18 cellular contexts compared by ENCODE assay signal in genomic region chr6:37558646-37559045, GRCh38.
"Had no signal": no experiment of that assay in that cellular context is flagged by ENCODE, and none has a peak within 500 bp of the region (broad histone marks: within the 10 kb centered on the region; RNA-seq: fewer than 3 reads in every experiment).

No MANE protein-coding gene starts in this region.

- H3K27me3 Mint-ChIP-seq: activated CD4-positive, alpha-beta memory T cell treated with anti-CD3 and anti-CD28 coated beads for 36 hours had no signal

- H3K27ac ChIP-seq: brain microvascular endothelial cell, coronary artery, gastrocnemius medialis, heart left ventricle, left ventricle myocardium inferior, pancreas, thyroid gland had no signal

- H3K27me3 ChIP-seq: brain microvascular endothelial cell, pancreas, thyroid gland had no signal

- H3K4me1 ChIP-seq: gastrocnemius medialis, left ventricle myocardium inferior, pancreas, thyroid gland had no signal

- H3K9me3 Mint-ChIP-seq: activated naive CD4-positive, alpha-beta T cell treated with anti-CD3 and anti-CD28 coated beads for 36 hours; activated naive CD8-positive, alpha-beta T cell treated with anti-CD3 and anti-CD28 coated beads, Interleukin-2, amount 50 U/mL, for 24 hours had no signal

- H3K27ac Mint-ChIP-seq: activated CD4-positive, alpha-beta memory T cell treated with anti-CD3 and anti-CD28 coated beads for 36 hours; activated naive CD4-positive, alpha-beta T cell treated with anti-CD3 and anti-CD28 coated beads for 36 hours; activated naive CD8-positive, alpha-beta T cell treated with anti-CD3 and anti-CD28 coated beads, Interleukin-2, amount 50 U/mL, for 24 hours had no signal

- H3K9me3 ChIP-seq: gastrocnemius medialis, left ventricle myocardium inferior, pancreas, thyroid gland had no signal

- H3K36me3 Mint-ChIP-seq: activated CD4-positive, alpha-beta memory T cell treated with anti-CD3 and anti-CD28 coated beads for 36 hours had no signal

- H3K4me3 Mint-ChIP-seq: activated CD4-positive, alpha-beta memory T cell treated with anti-CD3 and anti-CD28 coated beads for 36 hours; activated naive CD4-positive, alpha-beta T cell treated with anti-CD3 and anti-CD28 coated beads for 36 hours; activated naive CD8-positive, alpha-beta T cell treated with anti-CD3 and anti-CD28 coated beads, Interleukin-2, amount 50 U/mL, for 24 hours had no signal

- H3K36me3 ChIP-seq: brain microvascular endothelial cell, gastrocnemius medialis, heart left ventricle, left ventricle myocardium inferior, pancreas, thyroid gland had no signal

- H3K4me3 ChIP-seq: coronary artery, gastrocnemius medialis, heart left ventricle, left ventricle myocardium inferior, pancreas, smooth muscle cell, thyroid gland had no signal

- DNase-seq: activated CD4-positive, alpha-beta memory T cell treated with anti-CD3 and anti-CD28 coated beads for 36 hours; activated CD4-positive, alpha-beta T cell treated with anti-CD3 and anti-CD28 coated beads for 4 hours; activated naive CD4-positive, alpha-beta T cell treated with anti-CD3 and anti-CD28 coated beads for 36 hours; activated naive CD8-positive, alpha-beta T cell treated with anti-CD3 and anti-CD28 coated beads, Interleukin-2, amount 50 U/mL, for 24 hours; activated T-cell treated with anti-CD3 and anti-CD28 coated beads, Interleukin-2, amount 50 U/mL, for 1 hour; anterior cingulate cortex; brain microvascular endothelial cell; gastrocnemius medialis; heart left ventricle; kidney glomerular epithelial cell; left ventricle myocardium inferior; pancreas; stimulated activated CD4-positive, alpha-beta T cell treated with anti-CD3 and anti-CD28 coated beads, Interleukin-4, amount 100 ng/mL, for 1 hour; stimulated activated naive CD4-positive, alpha-beta T cell treated with Interleukin-2 at 50 U/mL for 16 hours; T-helper 2 cell; thyroid gland had no signal

- H3K4me2 ChIP-seq: smooth muscle cell had no signal
